In genomic region chr19:2984196-2984490, GRCh38 we compare ENCODE assay signal across 9 cellular contexts. TPM values are rescaled to one million over a fixed set of nuclear protein-coding genes. Genes with fewer than 3 reads are reported as not detected.
A peak's percentile ranks its signal among the peaks of the same experiment; 100 is the strongest.
DNase-seq lines count a peak whose midpoint lies in the region; ATAC-seq and TF ChIP-seq lines count a peak whose summit lies in the region.
"Had no signal": no experiment of that assay in that cellular context is flagged by ENCODE, and none has a peak within 500 bp of the region (broad histone marks: within the 10 kb centered on the region; RNA-seq: fewer than 3 reads in every experiment).

No MANE protein-coding gene starts in this region.

- peaks cover 43% of the 10 kb centered on the region for H3K27me3 Mint-ChIP-seq in GM23338 (ENCODE audit: insufficient read depth, low read depth, poor library complexity)

- no peak for TF ChIP-seq CTCF in GM23338 (conservative IDR thresholded peaks at IDR 0.05; ENCODE audit: low read depth in 2 of 2)
- no peak for TF ChIP-seq CTCF in spleen (IDR thresholded peaks at IDR 0.05 in 8 of 11, conservative IDR thresholded peaks at IDR 0.05 in 3 of 11)

- DNase-seq in GM23338 (ENCODE audit: low spot score): no peak
- DNase-seq in SK-N-MC (ENCODE audit: low read depth, low spot score): peak; percentile 91
- no peak for DNase-seq in spleen
- DNase-seq in NCI-H1092 (lab: John Stamatoyannopoulos, UW): no peak
- no peak for DNase-seq in posterior cingulate gyrus
- DNase-seq: stimulated activated CD8-positive, alpha-beta memory T cell treated with anti-CD3 and anti-CD28 coated beads, Interleukin-4, amount 100 ng/mL, for 48 hours had no signal

- no peak overlapping the region for H3K27ac Mint-ChIP-seq in GM23338

- no peaks in the 10 kb centered on the region; the same call in 1 of the 2 replicates for H3K27me3 ChIP-seq in GM23338 (ENCODE audit: insufficient read depth)
- H3K27me3 ChIP-seq in iPS-20b (ENCODE audit: insufficient read depth, low read length): peaks cover 91% of the 10 kb centered on the region
- H3K27me3 ChIP-seq in spleen (replicated peaks in 1 of 7): peaks cover 0 to 45% (median 4%) of the 10 kb centered on the region in 7 donors

- H3K4me3 ChIP-seq in GM23338 (peak overlapping the region; percentile 42), SK-N-MC (peak overlapping the region; percentile 62), iPS-20b (ENCODE audit: low read length) (peak overlapping the region; percentile 30; the same call in 1 of the 2 replicates), spleen (peak overlapping the region in 6 of 8 donors; percentile 10 to 61 (median 22))

- 0 out of 2 replicates have a peak overlapping the region, but pooled peaks have one; percentile 6 for H2AFZ ChIP-seq in GM23338

- H3K4me1 ChIP-seq in GM23338 (ENCODE audit: insufficient read depth) (peaks cover 31% of the 10 kb centered on the region), iPS-20b (ENCODE audit: insufficient read depth, low read length) (peaks cover 21% of the 10 kb centered on the region; the same call in 1 of the 2 replicates), spleen (peaks cover 6 to 25% (median 18%) of the 10 kb centered on the region in 6 donors)

- H3K36me3 ChIP-seq in GM23338 (ENCODE audit: insufficient read depth): no peaks in the 10 kb centered on the region
- H3K36me3 ChIP-seq in SK-N-MC (ENCODE audit: insufficient read depth, low read length): no peaks in the 10 kb centered on the region
- H3K36me3 ChIP-seq in iPS-20b (ENCODE audit: insufficient read depth, low read depth, low read length): no peaks in the 10 kb centered on the region
- H3K36me3 ChIP-seq in spleen: no peaks in the 10 kb centered on the region

- no peak overlapping the region for H3K9ac ChIP-seq in SK-N-MC (ENCODE audit: insufficient read length)
- H3K9ac ChIP-seq in iPS-20b (ENCODE audit: low read depth, low read length): no peak overlapping the region

- H3K4me3 Mint-ChIP-seq in GM23338: 0 out of 3 replicates have a peak overlapping the region, but pooled peaks have one; percentile 26

- intact Hi-C loops in spleen (cut with DNase I; ENCODE audit: low total_unique reads): no loop called here
- intact Hi-C loops in posterior cingulate gyrus (cut with DNase I): no loop called here

- H3K79me2 ChIP-seq in GM23338 (replicated peaks; ENCODE audit: insufficient read depth): no peaks in the 10 kb centered on the region

- peaks cover 23% of the 10 kb centered on the region for H3F3A ChIP-seq in GM23338 (replicated peaks; ENCODE audit: low read depth)

- H3K4me2 ChIP-seq in GM23338: peak overlapping the region; percentile 64

- peaks cover 34% of the 10 kb centered on the region for H3K4me1 Mint-ChIP-seq in GM23338

- no peaks in the 10 kb centered on the region for H3K9me2 ChIP-seq in GM23338 (ENCODE audit: insufficient read depth)

- TF ChIP-seq POLR2A in spleen (IDR thresholded peaks at IDR 0.05): no peak

- no peaks in the 10 kb centered on the region for H3K36me3 Mint-ChIP-seq in GM23338 (ENCODE audit: low read depth)

- H3K27ac ChIP-seq in GM23338 (ENCODE audit: low read depth) (peak overlapping the region; percentile 71), SK-N-MC (no peak overlapping the region), iPS-20b (ENCODE audit: low read length) (no peak overlapping the region), spleen (peak overlapping the region in 7 of 8 donors; percentile 15 to 79 (median 70))

- WGBS in spleen, 5 donors: 1 to 2% (median 2%) methylated on average over 7 to 13 of the region's 13 CpGs

- H3K9me3 Mint-ChIP-seq in GM23338: no peaks in the 10 kb centered on the region; the same call in 2 of the 3 replicates

- no peaks in the 10 kb centered on the region for H4K20me1 ChIP-seq in GM23338 (replicated peaks; ENCODE audit: insufficient read depth)

- H3K9me3 ChIP-seq in SK-N-MC (ENCODE audit: low read depth, low read length) (no peaks in the 10 kb centered on the region), iPS-20b (ENCODE audit: insufficient read depth, low read depth, low read length) (no peaks in the 10 kb centered on the region), spleen (no peaks in the 10 kb centered on the region)

- no peak for ATAC-seq in GM23338
- ATAC-seq in HG03442 (IDR thresholded peaks at IDR 0.05; ENCODE audit: unreplicated experiment): no peak
- ATAC-seq in HG02852 (IDR thresholded peaks at IDR 0.05; ENCODE audit: unreplicated experiment): no peak

TF ChIP-seq in GM23338, 12 proteins besides CTCF, POLR2A, EP300 and RAD21 (continues in another document):
- TF ChIP-seq ETS1 (IDR thresholded peaks at IDR 0.05) (no peak), EZH2 (IDR thresholded peaks at IDR 0.05; ENCODE audit: low read depth, unreplicated experiment) (no peak), JUNB (IDR thresholded peaks at IDR 0.05; ENCODE audit: unreplicated experiment) (no peak), ZNF114 (CRISPR knock-in tag; IDR thresholded peaks at IDR 0.05) (no peak), EZH2phosphoT487 (IDR thresholded peaks at IDR 0.05; ENCODE audit: unreplicated experiment) (no peak)

RNA-seq across cellular contexts. Expression of gene TLE6, which starts 6.8 kb away (rescaled TPM):
- 0.70 and 2.4 TPM in 2 replicates for total RNA-seq in GM23338 (2014; rRNA removed; shearing (Covaris generic))
- polyA plus RNA-seq in GM23338 (2016; fragmentation: Nextera tagmentation; extraction: Ambion mirVana) (1.3 and 2.4 TPM in 2 replicates), spleen (1 to 10 TPM; 1.9 to 2.7 (median 2.2) TPM)
- total RNA-seq in spleen: 1 to 10 TPM in 5 of 7 donors, under 1 TPM in 2; 0.60 to 4.1 (median 1.4) TPM

RNA-seq across cellular contexts. Expression of gene ZNF77, which starts 39.4 kb away (rescaled TPM):
- 4.1 and 4.5 TPM in 2 replicates for total RNA-seq in GM23338 (2014; rRNA removed; shearing (Covaris generic))
- polyA plus RNA-seq in GM23338 (2016; fragmentation: Nextera tagmentation; extraction: Ambion mirVana): 3.3 and 3.7 TPM in 2 replicates
- 1 to 10 TPM; 3.9 to 7.5 (median 4.5) TPM for total RNA-seq in spleen
- 1 to 10 TPM; 2.2 to 2.9 (median 2.8) TPM for polyA plus RNA-seq in spleen

RNA-seq across cellular contexts. Expression of gene TLE2, which starts 44.9 kb away (rescaled TPM):
- 21.3 and 22.8 TPM in 2 replicates for total RNA-seq in GM23338 (2014; rRNA removed; shearing (Covaris generic))
- polyA plus RNA-seq in GM23338 (2016; fragmentation: Nextera tagmentation; extraction: Ambion mirVana): 5.2 and 5.6 TPM in 2 replicates
- 10 to 100 TPM; 31.7 to 88.0 (median 40.2) TPM for total RNA-seq in spleen
- 10 to 100 TPM; 12.0 to 46.7 (median 22.8) TPM for polyA plus RNA-seq in spleen

Comparison
In these comparisons a context has a peak if more than half of its experiments do, and no peak if none do; other contexts are left out.
1. H3K27ac ChIP-seq: peak in GM23338 (single experiment) and spleen (7 of 8); none in SK-N-MC (single experiment) and iPS-20b (single experiment).
2. Peak in every context shown above with its lines, with median percentiles within 50 percentile points of each other: H3K4me3 ChIP-seq.